Comparison of ENCODE assay signal across 26 cellular contexts in genomic region chr15:71379893-71380292, GRCh38.
"Had no signal": no experiment of that assay in that cellular context is flagged by ENCODE, and none has a peak within 500 bp of the region (broad histone marks: within the 10 kb centered on the region; RNA-seq: fewer than 3 reads in every experiment).

No MANE protein-coding gene starts in this region.

- ATAC-seq: activated T-helper 17 cell treated with anti-CD3 and anti-CD28 coated beads, Interleukin-2, amount 50 U/mL, for 72 hours; natural killer cell; right cardiac atrium had no signal

- H3K4me1 ChIP-seq: neural progenitor cell, spleen, tibial nerve had no signal

- H3K27ac ChIP-seq: colonic mucosa, dorsolateral prefrontal cortex, lower lobe of right lung, neural progenitor cell, spleen, suprapubic skin, tibial nerve had no signal

- H3K4me3 ChIP-seq: colonic mucosa, dorsolateral prefrontal cortex, lower lobe of right lung, neural progenitor cell, spleen, suprapubic skin, tibial nerve had no signal

- H3K36me3 ChIP-seq: colonic mucosa, lower lobe of right lung, neural progenitor cell, spleen, suprapubic skin, tibial nerve had no signal

- DNase-seq: activated CD4-positive, alpha-beta memory T cell treated with anti-CD3 and anti-CD28 coated beads for 36 hours; activated CD4-positive, alpha-beta T cell treated with anti-CD3 and anti-CD28 coated beads, Interleukin-2, amount 10 ng/mL, durations not matched to agents 24 days and 14 days; activated CD4-positive, CD25-positive, alpha-beta regulatory T cell treated with anti-CD3 and anti-CD28 coated beads, Interleukin-2, amount 50 U/mL, for 72 hours; activated CD8-positive, alpha-beta memory T cell treated with anti-CD3 and anti-CD28 coated beads, Interleukin-2, amount 50 U/mL, for 4 hours; activated gamma-delta T cell treated with Interleukin-2 at 50 U/mL for 16 hours; activated naive CD4-positive, alpha-beta T cell treated with anti-CD3 and anti-CD28 coated beads, Interleukin-2, amount 50 U/mL, for 16 hours; activated T-cell treated with anti-CD3 and anti-CD28 coated beads, Interleukin-2, amount 50 U/mL, for 1 hour; amygdala; colonic mucosa; dorsolateral prefrontal cortex; effector memory CD4-positive, alpha-beta T cell; foreskin fibroblast; head of caudate nucleus; hippocampal formation; kidney; lower lobe of right lung; mesendoderm; natural killer cell; right cardiac atrium; spleen; stimulated activated naive CD4-positive, alpha-beta T cell; T-helper 2 cell had no signal

- H2AFZ ChIP-seq: neural progenitor cell had no signal

- H3K9ac ChIP-seq: neural progenitor cell had no signal

- H3K27me3 ChIP-seq: colonic mucosa, neural progenitor cell, tibial nerve had no signal

- H3K4me2 ChIP-seq: neural progenitor cell had no signal

- H3K9me3 ChIP-seq: colonic mucosa, lower lobe of right lung, spleen, suprapubic skin, tibial nerve had no signal
